In the genomic region with DNA sequence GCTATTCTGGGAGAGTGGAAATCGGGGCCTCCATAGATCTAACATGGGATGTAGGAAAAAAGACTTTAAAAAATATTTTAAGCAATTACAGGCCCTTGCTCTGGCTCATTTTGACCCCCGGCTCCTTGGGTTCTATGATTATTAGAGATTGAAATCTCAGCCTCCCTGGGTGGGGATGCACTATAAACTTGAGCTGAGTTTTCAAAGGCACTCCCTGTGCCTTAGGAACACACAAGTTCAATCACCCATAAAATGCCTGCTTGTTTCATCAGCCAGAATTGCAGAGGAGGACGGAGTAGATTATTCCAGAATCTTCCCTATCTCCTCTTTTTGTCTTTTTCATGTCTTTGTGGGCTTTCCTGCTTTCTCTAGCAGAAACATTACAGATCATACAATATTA, we compare ENCODE assay signal across 20 cellular contexts.
"Had no signal": no experiment of that assay in that cellular context is flagged by ENCODE, and none has a peak within 500 bp of the region (broad histone marks: within the 10 kb centered on the region; RNA-seq: fewer than 3 reads in every experiment).

No MANE protein-coding gene starts in this region.

- DNase-seq: effector CD4-positive, alpha-beta T cell; endodermal cell; heart right ventricle; hypothalamus; mammary epithelial cell; natural killer cell; occipital lobe; retina; right lobe of liver; spleen; stimulated activated CD4-positive, alpha-beta T cell treated with anti-CD3 and anti-CD28 coated beads, Interleukin-2, amount 100 ng/mL, for 24 hours; stimulated activated CD4-positive, alpha-beta T cell treated with anti-CD3 and anti-CD28 coated beads, Interleukin-4, amount 100 ng/mL, for 4 hours; stimulated activated naive B cell treated with anti-CD40 and anti-IgM and Interleukin-4, amounts not matched to agents 10 μg/mL and 1 μg/mL and 100 μg/mL, for 72 hours; stimulated activated naive CD8-positive, alpha-beta T cell treated with anti-CD3 and anti-CD28 coated beads, Interleukin-15, amount 100 ng/mL, for 72 hours; testis; trophoblast cell had no signal

- H3K9ac ChIP-seq: parathyroid adenoma had no signal

- H2AFZ ChIP-seq: parathyroid adenoma had no signal

- H3K4me3 Mint-ChIP-seq: endodermal cell; natural killer cell; stimulated activated naive B cell treated with anti-CD40 and anti-IgM and Interleukin-4, amounts not matched to agents 10 μg/mL and 1 μg/mL and 100 μg/mL, for 72 hours; stimulated activated naive CD8-positive, alpha-beta T cell treated with anti-CD3 and anti-CD28 coated beads, Interleukin-15, amount 100 ng/mL, for 72 hours had no signal

- H3K79me2 ChIP-seq: parathyroid adenoma had no signal

- ATAC-seq: heart right ventricle; left lobe of liver; natural killer cell; right lobe of liver; stimulated activated naive B cell treated with anti-CD40 and anti-IgM and Interleukin-4, amounts not matched to agents 10 μg/mL and 1 μg/mL and 100 μg/mL, for 72 hours; stimulated activated naive CD8-positive, alpha-beta T cell treated with anti-CD3 and anti-CD28 coated beads, Interleukin-15, amount 100 ng/mL, for 72 hours had no signal

- H3K36me3 ChIP-seq: heart right ventricle, prostate gland, right lobe of liver, spleen had no signal

- H3K9me3 ChIP-seq: heart right ventricle, prostate gland, right lobe of liver, spleen, testis had no signal

- H3K27ac Mint-ChIP-seq: endodermal cell; natural killer cell; stimulated activated naive B cell treated with anti-CD40 and anti-IgM and Interleukin-4, amounts not matched to agents 10 μg/mL and 1 μg/mL and 100 μg/mL, for 72 hours; stimulated activated naive CD8-positive, alpha-beta T cell treated with anti-CD3 and anti-CD28 coated beads, Interleukin-15, amount 100 ng/mL, for 72 hours had no signal

- H3K9me3 Mint-ChIP-seq: natural killer cell; stimulated activated naive B cell treated with anti-CD40 and anti-IgM and Interleukin-4, amounts not matched to agents 10 μg/mL and 1 μg/mL and 100 μg/mL, for 72 hours; stimulated activated naive CD8-positive, alpha-beta T cell treated with anti-CD3 and anti-CD28 coated beads, Interleukin-15, amount 100 ng/mL, for 72 hours had no signal

- H3K27me3 ChIP-seq: heart right ventricle, right lobe of liver, spleen, testis had no signal

- H3K36me3 Mint-ChIP-seq: natural killer cell had no signal

- H3K27ac ChIP-seq: coronary artery, heart right ventricle, parathyroid adenoma, right lobe of liver, spleen, testis had no signal

- H3K4me1 Mint-ChIP-seq: natural killer cell; stimulated activated naive B cell treated with anti-CD40 and anti-IgM and Interleukin-4, amounts not matched to agents 10 μg/mL and 1 μg/mL and 100 μg/mL, for 72 hours; stimulated activated naive CD8-positive, alpha-beta T cell treated with anti-CD3 and anti-CD28 coated beads, Interleukin-15, amount 100 ng/mL, for 72 hours had no signal

- H3K27me3 Mint-ChIP-seq: stimulated activated naive B cell treated with anti-CD40 and anti-IgM and Interleukin-4, amounts not matched to agents 10 μg/mL and 1 μg/mL and 100 μg/mL, for 72 hours; stimulated activated naive CD8-positive, alpha-beta T cell treated with anti-CD3 and anti-CD28 coated beads, Interleukin-15, amount 100 ng/mL, for 72 hours had no signal

- H3K4me3 ChIP-seq: coronary artery, heart right ventricle, prostate gland, right lobe of liver, spleen, testis had no signal

- H3K4me1 ChIP-seq: parathyroid adenoma, right lobe of liver, spleen, testis had no signal
